Comparison of ENCODE assay signal across 8 cellular contexts in genomic region chr19:1725100-1726064, GRCh38. TPM values are rescaled to one million over a fixed set of nuclear protein-coding genes. Genes with fewer than 3 reads are reported as not detected.
DNase-seq lines count a peak whose midpoint lies in the region; ATAC-seq, FAIRE-seq and TF ChIP-seq lines count a peak whose summit lies in the region.

No MANE protein-coding gene starts in this region.

- 13% methylated on average over 56 of the region's 90 CpGs for WGBS in smooth muscle cell (ENCODE audit: low lambda C conversion rate)

- no peak for FAIRE-seq in GM12892 (lab: Jason Lieb, UNC)

- no peaks in the 10 kb centered on the region for H4K20me1 ChIP-seq in smooth muscle cell (ENCODE audit: low read depth)

- no peak for TF ChIP-seq CTCF in Panc1 (IDR thresholded peaks at IDR 0.05)
- TF ChIP-seq CTCF in MCF 10A (IDR thresholded peaks at IDR 0.05; ENCODE audit: unreplicated experiment), result no peak
- TF ChIP-seq CTCF in smooth muscle cell (IDR thresholded peaks at IDR 0.05; ENCODE audit: borderline replicate concordance, insufficient read depth, poor library complexity, severe bottlenecking), result no peak

- intact Hi-C loops in Panc1 (cut with micrococcal nuclease; ENCODE audit: unreplicated experiment) (no loop called here), MCF 10A (cut with micrococcal nuclease) (no loop called here)

- no peaks in the 10 kb centered on the region for H3K4me1 Mint-ChIP-seq in MCF 10A (ENCODE audit: insufficient read depth, unreplicated experiment)

- no peak for TF ChIP-seq POLR2A in GM12892 (IDR thresholded peaks at IDR 0.05; ENCODE audit: low read depth, low read length)

- H3K27ac ChIP-seq in Panc1 (ENCODE audit: low read length), result peak overlapping the region; percentile 77
- H3K27ac ChIP-seq in smooth muscle cell (ENCODE audit: low read depth), result no peak overlapping the region

- H3K36me3 ChIP-seq in Panc1 (ENCODE audit: control insufficient read depth, insufficient read depth, low read length) (no peaks in the 10 kb centered on the region), smooth muscle cell (ENCODE audit: low read depth) (no peaks in the 10 kb centered on the region)

- H3K79me2 ChIP-seq in smooth muscle cell (ENCODE audit: low read depth), result no peaks in the 10 kb centered on the region

- peaks cover 3% of the 10 kb centered on the region; the same call in 1 of the 2 replicates for H3K4me1 ChIP-seq in Panc1 (ENCODE audit: control insufficient read depth, insufficient read depth, low read length)
- no peaks in the 10 kb centered on the region for H3K4me1 ChIP-seq in smooth muscle cell (ENCODE audit: low read depth)

- H3K9me3 ChIP-seq in Panc1 (ENCODE audit: control insufficient read depth, insufficient read depth, low read depth, low read length) (no peaks in the 10 kb centered on the region), smooth muscle cell (replicated peaks; ENCODE audit: low read depth) (no peaks in the 10 kb centered on the region)

- no peaks in the 10 kb centered on the region for H3K27me3 Mint-ChIP-seq in MCF 10A (ENCODE audit: insufficient read depth, unreplicated experiment)

- no peaks in the 10 kb centered on the region for H3K9me3 Mint-ChIP-seq in MCF 10A (ENCODE audit: unreplicated experiment)

- DNase-seq in activated T-cell treated with anti-CD3 and anti-CD28 coated beads for 24 hours (ENCODE audit: low read depth) (peak; percentile 39), activated T-cell treated with anti-CD3 and anti-CD28 coated beads for 4 hours (no peak), Panc1 (ENCODE audit: low read depth, low spot score) (no peak), MCF 10A (ENCODE audit: unreplicated experiment) (peak; percentile 42), iPS-NIHi7 (ENCODE audit: extremely low spot score) (peak; percentile 100), smooth muscle cell (lab: John Stamatoyannopoulos, UW; ENCODE audit: unreplicated experiment) (peak; percentile 21), GM12892 (ENCODE audit: insufficient read length) (no peak)

- POLR2A ChIA-PET in Panc1 (lab: Charles Lee) (interaction anchor here (0.6 kb wide), 1 partner anchor 10 kb away, joined by 3 read pairs; no protein-coding TSS in a partner anchor), MCF 10A (lab: Yijun Ruan, JAX) (interaction anchor here (0.6 to 1.2 kb wide), 2 partner anchors 22 to 48 kb away, joined by 3 read pairs; no protein-coding TSS in a partner anchor)

- no peaks in the 10 kb centered on the region for H3F3A ChIP-seq in smooth muscle cell (ENCODE audit: low read depth)

- ATAC-seq in Panc1 (peak; percentile 95), GM21423 (IDR thresholded peaks at IDR 0.05; ENCODE audit: unreplicated experiment) (no peak)

- peak overlapping the region; percentile 60 for H3K9ac ChIP-seq in smooth muscle cell (ENCODE audit: low read depth)

- H3K4me2 ChIP-seq in smooth muscle cell, result peak overlapping the region; percentile 96

- H3K27me3 ChIP-seq in Panc1 (ENCODE audit: control insufficient read depth, insufficient read depth, low read length), result no peaks in the 10 kb centered on the region
- peaks cover 36% of the 10 kb centered on the region for H3K27me3 ChIP-seq in smooth muscle cell (ENCODE audit: low read depth)

- no peak overlapping the region for H3K27ac Mint-ChIP-seq in MCF 10A (ENCODE audit: low read depth, unreplicated experiment)

- H3K36me3 Mint-ChIP-seq in MCF 10A (ENCODE audit: insufficient read depth, unreplicated experiment), result no peaks in the 10 kb centered on the region

- H3K4me3 ChIP-seq in Panc1 (ENCODE audit: low read depth in 2 of 2, low read length in 2 of 2), result peak overlapping the region; percentile 53 to 56
- H3K4me3 ChIP-seq in smooth muscle cell, result peak overlapping the region; percentile 78

- CTCF ChIA-PET in Panc1 (lab: Charles Lee) (no interaction called here), MCF 10A (lab: Yijun Ruan, JAX) (interaction anchor here (0.6 kb wide), 1 partner anchor 166 kb away, joined by 3 read pairs; no protein-coding TSS in a partner anchor)

- H2AFZ ChIP-seq in smooth muscle cell (ENCODE audit: low read depth), result peak overlapping the region; percentile 100

- peak overlapping the region; percentile 55 for H3K4me3 Mint-ChIP-seq in MCF 10A (ENCODE audit: unreplicated experiment)

- in situ Hi-C loops in Panc1 (cut with HindIII; ENCODE audit: low pct_unique_long_range_greater_than_20kb, low sequenced_read_pairs), result no loop called here

- BruUV-seq in Panc1 (replicated peaks; lab: Mats Ljungman, UMichigan), result no TSS peak
- BruUV-seq in MCF 10A (replicated peaks; lab: Mats Ljungman, UMichigan), result no TSS peak

RNA-seq across cellular contexts. Expression of gene ONECUT3, which starts 27.9 kb away (rescaled TPM):
- total RNA-seq in Panc1 (2021; ENCODE audit: unreplicated experiment) (16.5 TPM), MCF 10A (2022) (0.02 TPM in 1 of 2 replicates, not detected in the other), smooth muscle cell (not detected in 2 replicates)
- 22.2 TPM for polyA plus RNA-seq in Panc1 (2012; ENCODE audit: insufficient read length)
- not detected in 2 replicates for polyA plus RNA-seq in smooth muscle cell
- not detected for polyA plus RNA-seq in GM12892 (2012; ENCODE audit: missing spikeins)

Comparison
In these comparisons a context has a peak if more than half of its experiments do, and no peak if none do; other contexts are left out.
1. DNase-seq: peak in activated T-cell treated with anti-CD3 and anti-CD28 coated beads for 24 hours (single experiment), MCF 10A (single experiment), iPS-NIHi7 (single experiment) and smooth muscle cell (single experiment); none in activated T-cell treated with anti-CD3 and anti-CD28 coated beads for 4 hours (single experiment), Panc1 (single experiment) and GM12892 (single experiment).
2. RNA of gene ONECUT3, which starts 27.9 kb away (total RNA-seq): 16.5 TPM in Panc1 (single experiment); 0.02 TPM in MCF 10A and not detected in smooth muscle cell; every median in the first group is over 10 times any median in the second.